ENCODE assay signal across 21 cellular contexts in the genomic region with DNA sequence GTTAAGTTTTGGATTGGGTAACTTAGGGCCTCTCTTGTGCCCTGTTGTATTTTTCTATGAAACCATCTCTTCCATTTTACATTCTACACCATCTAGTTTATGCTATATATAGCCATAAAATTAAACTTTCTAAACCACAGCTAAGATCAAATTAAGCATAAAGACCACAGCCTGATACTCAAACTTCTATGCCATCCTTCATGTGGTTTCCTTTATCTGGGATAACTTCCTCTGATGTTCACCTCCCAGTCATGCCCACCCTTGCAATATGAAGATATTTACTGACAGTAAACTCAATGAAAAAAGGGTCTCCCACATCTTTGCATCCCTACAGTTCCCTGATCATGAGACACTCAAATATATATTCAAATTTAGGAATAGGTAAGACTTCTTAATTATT. TPM values are rescaled to one million over a fixed set of nuclear protein-coding genes. Genes with fewer than 3 reads are reported as not detected.
DNase-seq lines count a peak whose midpoint lies in the region; ATAC-seq, FAIRE-seq and TF ChIP-seq lines count a peak whose summit lies in the region.
"Had no signal": no experiment of that assay in that cellular context is flagged by ENCODE, and none has a peak within 500 bp of the region (broad histone marks: within the 10 kb centered on the region; RNA-seq: fewer than 3 reads in every experiment).

No MANE protein-coding gene starts in this region.

- no peak for TF ChIP-seq CTCF in MM.1S (IDR thresholded peaks at IDR 0.05; ENCODE audit: low read length)
- no peak for TF ChIP-seq CTCF in GM12878 (IDR thresholded peaks at IDR 0.05 in 2 of 3, conservative IDR thresholded peaks at IDR 0.05 in 1 of 3; ENCODE audit: control insufficient read depth in 2 of 3, extremely low read depth in 1 of 3, insufficient read depth in 1 of 3, low read depth in 3 of 3, low read length in 3 of 3)
- no peak for TF ChIP-seq CTCF in GM20000 (IDR thresholded peaks at IDR 0.05; ENCODE audit: extremely low read depth, missing control alignments)

- peaks cover 37 to 70% (median 57%) of the 10 kb centered on the region in 11 experiments for H3K36me3 ChIP-seq in BLaER1 treated with 17β-estradiol and CSF1 and Interleukin-3, amounts not matched to agents 10 nM and 100 nM
- peaks cover 5% of the 10 kb centered on the region for H3K36me3 ChIP-seq in MM.1S (replicated peaks; ENCODE audit: insufficient read depth, low read length)
- peaks cover 0 to 18% of the 10 kb centered on the region in 2 experiments; a peak in 2 of 4 replicates for H3K36me3 ChIP-seq in GM12878 (ENCODE audit: control insufficient read depth in 2 of 2, insufficient read depth in 2 of 2, low read length in 1 of 2)
- H3K36me3 ChIP-seq: MG63 had no signal

- H2AFZ ChIP-seq in MM.1S (ENCODE audit: low read length) (no peak overlapping the region), GM12878 (ENCODE audit: control insufficient read depth, low read depth, low read length) (no peak overlapping the region)

- H3K79me2 ChIP-seq in MM.1S (ENCODE audit: low read length) (peaks cover 52% of the 10 kb centered on the region), GM12878 (ENCODE audit: control insufficient read depth, insufficient read depth, low read length) (peaks cover 45% of the 10 kb centered on the region)

- peak overlapping the region in 6 of 11 experiments; percentile 26 to 69 (median 50); a peak in 11 of 22 replicates for H3K4me2 ChIP-seq in BLaER1 treated with 17β-estradiol and CSF1 and Interleukin-3, amounts not matched to agents 10 nM and 100 nM
- peak overlapping the region; percentile 33; the same call in 1 of the 2 replicates for H3K4me2 ChIP-seq in MM.1S (ENCODE audit: low read depth, low read length)
- H3K4me2 ChIP-seq in GM12878 (ENCODE audit: control insufficient read depth, insufficient read depth) = peak overlapping the region; percentile 73

- RAD21 ChIA-PET in GM12878 (lab: Charles Lee; ENCODE audit: unreplicated experiment) = no interaction called here

- POLR2A ChIA-PET in activated CD4-positive, alpha-beta T cell treated with anti-CD3 and anti-CD28 coated beads, Interleukin-2, amount 10 ng/mL, durations not matched to agents 7 days and 5 days (lab: Charles Lee) = no interaction called here
- POLR2A ChIA-PET in GM12878 (lab: Charles Lee) = interaction anchor here (0.8 to 1.7 kb wide), 3 partner anchors 9 to 46 kb away, joined by 3 to 5 read pairs (median 4); no protein-coding TSS in a partner anchor

- peaks cover 0 to 2% (median 0%) of the 10 kb centered on the region in 11 experiments; a peak in 2 of 22 replicates for H3K9me3 ChIP-seq in BLaER1 treated with 17β-estradiol and CSF1 and Interleukin-3, amounts not matched to agents 10 nM and 100 nM (replicated peaks in 1 of 11)
- no peaks in the 10 kb centered on the region for H3K9me3 ChIP-seq in MM.1S (replicated peaks; ENCODE audit: insufficient read depth, low read length)
- no peaks in the 10 kb centered on the region for H3K9me3 ChIP-seq in GM12878 (replicated peaks; ENCODE audit: control insufficient read depth, insufficient read depth, low read length)
- H3K9me3 ChIP-seq: MG63, Peyer's patch had no signal

- H3K9me2 ChIP-seq in MM.1S (replicated peaks; ENCODE audit: insufficient read depth, low read length) = no peaks in the 10 kb centered on the region

- CTCF ChIA-PET in activated CD4-positive, alpha-beta T cell treated with anti-CD3 and anti-CD28 coated beads, Interleukin-2, amount 10 ng/mL, durations not matched to agents 7 days and 5 days (lab: Charles Lee) = no interaction called here
- CTCF ChIA-PET in GM12878 (lab: Yijun Ruan, JAX) = interaction anchor here (1.0 kb wide), 1 partner anchor 43 kb away, joined by 3 read pairs; no protein-coding TSS in a partner anchor

- no TSS peak for BruUV-seq in GM12878 (replicated peaks; lab: Mats Ljungman, UMichigan)

- DNase-seq in activated CD4-positive, alpha-beta T cell treated with anti-CD3 and anti-CD28 coated beads, Interleukin-2, amount 10 ng/mL, durations not matched to agents 7 days and 5 days = no peak
- no peak for DNase-seq in activated CD4-positive, alpha-beta T cell treated with anti-CD3 and anti-CD28 coated beads for 1 hour
- no peak for DNase-seq in MM.1S
- DNase-seq in GM12878 (ENCODE audit: low read depth, low spot score) = no peak
- DNase-seq in retina = no peak
- no peak for DNase-seq in GM20000 (ENCODE audit: low spot score)
- DNase-seq: DMS79, KBM-7, MG63, NCI-H1105, NCI-H187 treated with DMSO at 0.1 percent for 48 hours, NCI-H446 treated with DMSO at 0.1 percent for 48 hours, NCI-H748 treated with DMSO at 0.1 percent for 48 hours, Peyer's patch, SHP77 had no signal

- no peak overlapping the region for H3K9ac ChIP-seq in BLaER1 treated with 17β-estradiol and CSF1 and Interleukin-3, amounts not matched to agents 10 nM and 100 nM
- peak overlapping the region; percentile 9; the same call in 1 of the 2 replicates for H3K9ac ChIP-seq in MM.1S (ENCODE audit: low read length)
- no peak overlapping the region for H3K9ac ChIP-seq in GM12878 (ENCODE audit: control insufficient read depth, insufficient read depth, low read length)

- H4K20me1 ChIP-seq in BLaER1 treated with 17β-estradiol and CSF1 and Interleukin-3, amounts not matched to agents 10 nM and 100 nM = peaks cover 5 to 45% (median 20%) of the 10 kb centered on the region in 11 experiments; a peak in 13 of 22 replicates
- no peaks in the 10 kb centered on the region for H4K20me1 ChIP-seq in MM.1S (ENCODE audit: insufficient read depth, low read length)
- no peaks in the 10 kb centered on the region for H4K20me1 ChIP-seq in GM12878 (ENCODE audit: control insufficient read depth, insufficient read depth)

- no peak overlapping the region for H3K27ac ChIP-seq in BLaER1 treated with 17β-estradiol and CSF1 and Interleukin-3, amounts not matched to agents 10 nM and 100 nM
- H3K27ac ChIP-seq in MM.1S (ENCODE audit: low read length) (peak overlapping the region; percentile 73; the same call in 1 of the 2 replicates), GM12878 (ENCODE audit: control insufficient read depth, insufficient read depth) (peak overlapping the region; percentile 53)
- H3K27ac ChIP-seq: Peyer's patch had no signal

- no peak overlapping the region for H3K4me3 ChIP-seq in BLaER1 treated with 17β-estradiol and CSF1 and Interleukin-3, amounts not matched to agents 10 nM and 100 nM
- H3K4me3 ChIP-seq in MM.1S (ENCODE audit: low read length) = no peak overlapping the region
- peak overlapping the region; percentile 25; the same call in 1 of the 2 replicates for H3K4me3 ChIP-seq in GM12878
- H3K4me3 ChIP-seq: MG63, Peyer's patch had no signal

- peaks cover 29% of the 10 kb centered on the region for H3F3A ChIP-seq in MM.1S (ENCODE audit: insufficient read depth, low read length)

- H3K9me3 Mint-ChIP-seq in activated CD4-positive, alpha-beta T cell treated with anti-CD3 and anti-CD28 coated beads, Interleukin-2, amount 10 ng/mL, durations not matched to agents 7 days and 5 days = no peaks in the 10 kb centered on the region

- H3K27me3 Mint-ChIP-seq in activated CD4-positive, alpha-beta T cell treated with anti-CD3 and anti-CD28 coated beads, Interleukin-2, amount 10 ng/mL, durations not matched to agents 7 days and 5 days = no peaks in the 10 kb centered on the region

- SMC1A ChIA-PET in GM12878 (lab: Charles Lee; ENCODE audit: uncharacterized antibody, unreplicated experiment) = interaction anchor here (0.8 to 4.1 kb wide), 5 partner anchors 11 to 43 kb away, joined by 3 to 26 read pairs (median 5); partner anchors contain the start of genes CHDH and IL17RB

- H3K27me3 ChIP-seq in BLaER1 treated with 17β-estradiol and CSF1 and Interleukin-3, amounts not matched to agents 10 nM and 100 nM = no peaks in the 10 kb centered on the region
- no peaks in the 10 kb centered on the region for H3K27me3 ChIP-seq in MM.1S (replicated peaks; ENCODE audit: insufficient read depth, low read length)
- H3K27me3 ChIP-seq in GM12878 (replicated peaks in 1 of 2; ENCODE audit: control insufficient read depth in 2 of 2, insufficient read depth in 2 of 2, low read length in 1 of 2) = no peaks in the 10 kb centered on the region
- H3K27me3 ChIP-seq: MG63, Peyer's patch had no signal

- no peak for TF ChIP-seq RAD21 in GM12878 (IDR thresholded peaks at IDR 0.05; ENCODE audit: insufficient read depth, low read depth, low read length)

- no peak for TF ChIP-seq EP300 in GM12878 (IDR thresholded peaks at IDR 0.05; ENCODE audit: borderline replicate concordance in 1 of 2, control insufficient read depth in 1 of 2, low read depth in 2 of 2, low read length in 2 of 2)

- in situ Hi-C loops in GM12878 (cut with MboI) = no loop called here

- peaks cover 55% of the 10 kb centered on the region for H3K36me3 Mint-ChIP-seq in activated CD4-positive, alpha-beta T cell treated with anti-CD3 and anti-CD28 coated beads, Interleukin-2, amount 10 ng/mL, durations not matched to agents 7 days and 5 days (ENCODE audit: low read depth)

- peaks cover 20 to 47% (median 38%) of the 10 kb centered on the region in 10 experiments for H3K4me1 ChIP-seq in BLaER1 treated with 17β-estradiol and CSF1 and Interleukin-3, amounts not matched to agents 10 nM and 100 nM
- peaks cover 35% of the 10 kb centered on the region for H3K4me1 ChIP-seq in MM.1S (ENCODE audit: low read length)
- peaks cover 21% of the 10 kb centered on the region for H3K4me1 ChIP-seq in GM12878 (ENCODE audit: control insufficient read depth, insufficient read depth, low read length)

- ATAC-seq in GM12878 = no peak
- ATAC-seq in GM19035 (IDR thresholded peaks at IDR 0.05; ENCODE audit: unreplicated experiment) = no peak

- no peak overlapping the region for H3K4me3 Mint-ChIP-seq in activated CD4-positive, alpha-beta T cell treated with anti-CD3 and anti-CD28 coated beads, Interleukin-2, amount 10 ng/mL, durations not matched to agents 7 days and 5 days
- H3K4me3 Mint-ChIP-seq: CD14-positive monocyte had no signal

- H3K4me1 Mint-ChIP-seq in activated CD4-positive, alpha-beta T cell treated with anti-CD3 and anti-CD28 coated beads, Interleukin-2, amount 10 ng/mL, durations not matched to agents 7 days and 5 days = peaks cover 57% of the 10 kb centered on the region

- no peak for FAIRE-seq in GM12878 (lab: Jason Lieb, UNC)
- FAIRE-seq: G401.6, H1 had no signal

- H3K27ac Mint-ChIP-seq in activated CD4-positive, alpha-beta T cell treated with anti-CD3 and anti-CD28 coated beads, Interleukin-2, amount 10 ng/mL, durations not matched to agents 7 days and 5 days = peak overlapping the region; percentile 57

- intact Hi-C loops in GM12878 (cut with micrococcal nuclease; ENCODE audit: unreplicated experiment) = no loop called here

- no peak for TF ChIP-seq POLR2A in GM12878 (IDR thresholded peaks at IDR 0.05; ENCODE audit: low read depth, low read length)

RNA-seq across cellular contexts. Expression of gene SELENOK, which starts 4.2 kb away (rescaled TPM):
- total RNA-seq in activated CD4-positive, alpha-beta T cell treated with anti-CD3 and anti-CD28 coated beads, Interleukin-2, amount 10 ng/mL, durations not matched to agents 7 days and 5 days = 10 to 100 TPM; 39.8 to 48.0 TPM
- 16.6 and 20.9 TPM in 2 replicates for total RNA-seq in GM12878 (2013; cell fraction: nucleolus; rRNA removed)
- total RNA-seq in GM12878 (2014; rRNA removed) = 35.4 and 41.5 TPM in 2 replicates
- total RNA-seq in GM12878 (2014; rRNA removed; fragmentation: Illumina TruSeq; extraction: Trizol) = 41.1 and 42.2 TPM in 2 replicates
- 36.9 and 42.6 TPM in 2 replicates for total RNA-seq in GM12878 (2021)
- 76.4 TPM for polyA plus RNA-seq in GM12878 (2011; ENCODE audit: low read depth)
- 139 and 148 TPM in 2 replicates for polyA plus RNA-seq in GM12878 (2011; rRNA removed)
- 54.1 and 55.7 TPM in 2 replicates for polyA plus RNA-seq in GM12878 (2011; cell fraction: cytosol; rRNA removed)
- polyA plus RNA-seq in GM12878 (2011; cell fraction: nucleus; rRNA removed) = 19.0 and 29.0 TPM in 2 replicates
- polyA plus RNA-seq in GM12878 (2012) = 49.7 and 61.1 TPM in 2 replicates
- polyA plus RNA-seq in GM12878 (2014; fragmentation: Illumina TruSeq; extraction: Trizol) = 53.9 and 70.1 TPM in 2 replicates
- polyA plus RNA-seq in GM12878 (2014; fragmentation: Nextera tagmentation; extraction: Ambion mirVana) = 100 to 1,000 TPM; 245 to 322 TPM
- 55.2 and 62.6 TPM in 2 replicates for polyA plus RNA-seq in GM12878 (2014; rRNA removed)
- 100 to 1,000 TPM; 171 to 174 TPM for polyA plus RNA-seq in GM12878 (2016; fragmentation: Nextera tagmentation; extraction: Ambion mirVana)
- polyA minus RNA-seq in GM12878 (2011; rRNA and poly(A)+ RNA removed) = 17.6 and 32.8 TPM in 2 replicates
- 6.7 and 7.6 TPM in 2 replicates for polyA minus RNA-seq in GM12878 (2011; cell fraction: cytosol; rRNA and poly(A)+ RNA removed)
- 13.2 and 25.4 TPM in 2 replicates for polyA minus RNA-seq in GM12878 (2011; cell fraction: nucleus; rRNA and poly(A)+ RNA removed)

RNA-seq across cellular contexts. Expression of gene ACTR8, which starts 5.5 kb away (rescaled TPM):
- 10 to 100 TPM; 35.2 to 39.9 TPM for total RNA-seq in activated CD4-positive, alpha-beta T cell treated with anti-CD3 and anti-CD28 coated beads, Interleukin-2, amount 10 ng/mL, durations not matched to agents 7 days and 5 days
- total RNA-seq in GM12878 (2013; cell fraction: nucleolus; rRNA removed) = 33.3 and 36.0 TPM in 2 replicates
- total RNA-seq in GM12878 (2014; rRNA removed) (27.5 and 36.5 TPM in 2 replicates), GM12878 (2014; rRNA removed; fragmentation: Illumina TruSeq; extraction: Trizol) (28.1 and 29.5 TPM in 2 replicates), GM12878 (2021) (32.8 and 35.7 TPM in 2 replicates)
- polyA plus RNA-seq in GM12878 (2011; ENCODE audit: low read depth) = 16.2 TPM
- polyA plus RNA-seq in GM12878 (2011; rRNA removed) (32.9 and 40.9 TPM in 2 replicates), GM12878 (2014; fragmentation: Illumina TruSeq; extraction: Trizol) (24.9 and 29.5 TPM in 2 replicates), GM12878 (2014; fragmentation: Nextera tagmentation; extraction: Ambion mirVana) (10 to 100 TPM in 1 of 2 experiments, 1 to 10 TPM in 1; 5.3 to 15.5 TPM), GM12878 (2014; rRNA removed) (23.8 and 29.2 TPM in 2 replicates), GM12878 (2016; fragmentation: Nextera tagmentation; extraction: Ambion mirVana) (10 to 100 TPM; 26.3 to 26.5 TPM)
- 17.9 and 19.9 TPM in 2 replicates for polyA plus RNA-seq in GM12878 (2011; cell fraction: cytosol; rRNA removed)
- polyA plus RNA-seq in GM12878 (2011; cell fraction: nucleus; rRNA removed) = 26.7 and 30.3 TPM in 2 replicates
- polyA plus RNA-seq in GM12878 (2012) = 20.7 and 21.9 TPM in 2 replicates
- 38.0 and 45.6 TPM in 2 replicates for polyA minus RNA-seq in GM12878 (2011; rRNA and poly(A)+ RNA removed)
- polyA minus RNA-seq in GM12878 (2011; cell fraction: cytosol; rRNA and poly(A)+ RNA removed) = 9.5 and 20.4 TPM in 2 replicates
- 18.4 and 24.1 TPM in 2 replicates for polyA minus RNA-seq in GM12878 (2011; cell fraction: nucleus; rRNA and poly(A)+ RNA removed)

RNA-seq across cellular contexts. Expression of gene IL17RB, which starts 41.1 kb away (rescaled TPM):
- total RNA-seq in activated CD4-positive, alpha-beta T cell treated with anti-CD3 and anti-CD28 coated beads, Interleukin-2, amount 10 ng/mL, durations not matched to agents 7 days and 5 days = 1 to 10 TPM; 2.9 to 3.7 TPM
- 39.4 and 40.0 TPM in 2 replicates for total RNA-seq in GM12878 (2013; cell fraction: nucleolus; rRNA removed)
- 2.9 and 3.4 TPM in 2 replicates for total RNA-seq in GM12878 (2014; rRNA removed)
- 2.3 and 2.7 TPM in 2 replicates for total RNA-seq in GM12878 (2014; rRNA removed; fragmentation: Illumina TruSeq; extraction: Trizol)
- 2.2 and 3.0 TPM in 2 replicates for total RNA-seq in GM12878 (2021)
- 1.8 TPM for polyA plus RNA-seq in GM12878 (2011; ENCODE audit: low read depth)
- 17.0 and 17.2 TPM in 2 replicates for polyA plus RNA-seq in GM12878 (2011; rRNA removed)
- polyA plus RNA-seq in GM12878 (2011; cell fraction: cytosol; rRNA removed) = 12.4 and 12.5 TPM in 2 replicates
- 55.2 and 92.3 TPM in 2 replicates for polyA plus RNA-seq in GM12878 (2011; cell fraction: nucleus; rRNA removed)
- 1.7 and 7.2 TPM in 2 replicates for polyA plus RNA-seq in GM12878 (2012)
- polyA plus RNA-seq in GM12878 (2014; fragmentation: Illumina TruSeq; extraction: Trizol) = 2.9 and 4.3 TPM in 2 replicates
- 1 to 10 TPM; 1.9 TPM for polyA plus RNA-seq in GM12878 (2014; fragmentation: Nextera tagmentation; extraction: Ambion mirVana)
- 3.5 and 4.3 TPM in 2 replicates for polyA plus RNA-seq in GM12878 (2014; rRNA removed)
- polyA plus RNA-seq in GM12878 (2016; fragmentation: Nextera tagmentation; extraction: Ambion mirVana) = 1 to 10 TPM; 2.9 to 3.5 TPM
- polyA minus RNA-seq in GM12878 (2011; rRNA and poly(A)+ RNA removed) = 3.9 and 4.6 TPM in 2 replicates
- 1.3 and 2.1 TPM in 2 replicates for polyA minus RNA-seq in GM12878 (2011; cell fraction: cytosol; rRNA and poly(A)+ RNA removed)
- 5.2 and 6.9 TPM in 2 replicates for polyA minus RNA-seq in GM12878 (2011; cell fraction: nucleus; rRNA and poly(A)+ RNA removed)
- total RNA-seq: A172 had no signal

RNA-seq across cellular contexts. Expression of gene CHDH, which starts 41.2 kb away (rescaled TPM):
- total RNA-seq in activated CD4-positive, alpha-beta T cell treated with anti-CD3 and anti-CD28 coated beads, Interleukin-2, amount 10 ng/mL, durations not matched to agents 7 days and 5 days = under 1 TPM; 0.40 to 0.79 TPM
- 8.6 and 13.7 TPM in 2 replicates for total RNA-seq in GM12878 (2013; cell fraction: nucleolus; rRNA removed)
- 3.8 and 4.1 TPM in 2 replicates for total RNA-seq in GM12878 (2014; rRNA removed)
- total RNA-seq in GM12878 (2014; rRNA removed; fragmentation: Illumina TruSeq; extraction: Trizol) = 2.0 and 2.1 TPM in 2 replicates
- total RNA-seq in GM12878 (2021) = 8.3 and 9.3 TPM in 2 replicates
- 1.0 TPM for polyA plus RNA-seq in GM12878 (2011; ENCODE audit: low read depth)
- 3.5 and 5.1 TPM in 2 replicates for polyA plus RNA-seq in GM12878 (2011; rRNA removed)
- 6.7 and 7.0 TPM in 2 replicates for polyA plus RNA-seq in GM12878 (2011; cell fraction: cytosol; rRNA removed)
- polyA plus RNA-seq in GM12878 (2011; cell fraction: nucleus; rRNA removed) = 8.1 and 13.8 TPM in 2 replicates
- 1.8 and 3.4 TPM in 2 replicates for polyA plus RNA-seq in GM12878 (2012)
- polyA plus RNA-seq in GM12878 (2014; fragmentation: Illumina TruSeq; extraction: Trizol) = 1.7 and 2.5 TPM in 2 replicates
- polyA plus RNA-seq in GM12878 (2014; fragmentation: Nextera tagmentation; extraction: Ambion mirVana) = 1 to 10 TPM in 1 of 2 experiments, under 1 TPM in 1; 0.95 to 1.5 TPM
- 3.6 and 5.0 TPM in 2 replicates for polyA plus RNA-seq in GM12878 (2014; rRNA removed)
- polyA plus RNA-seq in GM12878 (2016; fragmentation: Nextera tagmentation; extraction: Ambion mirVana) = 1 to 10 TPM; 2.3 to 3.4 TPM
- polyA minus RNA-seq in GM12878 (2011; rRNA and poly(A)+ RNA removed) = 2.9 and 4.0 TPM in 2 replicates
- 1.0 and 1.6 TPM in 2 replicates for polyA minus RNA-seq in GM12878 (2011; cell fraction: cytosol; rRNA and poly(A)+ RNA removed)
- polyA minus RNA-seq in GM12878 (2011; cell fraction: nucleus; rRNA and poly(A)+ RNA removed) = 2.1 and 2.9 TPM in 2 replicates
- polyA plus RNA-seq: CD14-positive monocyte had no signal

Comparison
In these comparisons a context has a peak if more than half of its experiments do, and no peak if none do; other contexts are left out.
1. H3K27ac ChIP-seq: peak in MM.1S (single experiment) and GM12878 (single experiment); none in BLaER1 treated with 17β-estradiol and CSF1 and Interleukin-3, amounts not matched to agents 10 nM and 100 nM (0 of 11).
2. Peak in every context shown above with its lines, with median percentiles within 50 percentile points of each other: H3K4me2 ChIP-seq.